ENCODE assay signal across 1 cellular context in the genomic region with DNA sequence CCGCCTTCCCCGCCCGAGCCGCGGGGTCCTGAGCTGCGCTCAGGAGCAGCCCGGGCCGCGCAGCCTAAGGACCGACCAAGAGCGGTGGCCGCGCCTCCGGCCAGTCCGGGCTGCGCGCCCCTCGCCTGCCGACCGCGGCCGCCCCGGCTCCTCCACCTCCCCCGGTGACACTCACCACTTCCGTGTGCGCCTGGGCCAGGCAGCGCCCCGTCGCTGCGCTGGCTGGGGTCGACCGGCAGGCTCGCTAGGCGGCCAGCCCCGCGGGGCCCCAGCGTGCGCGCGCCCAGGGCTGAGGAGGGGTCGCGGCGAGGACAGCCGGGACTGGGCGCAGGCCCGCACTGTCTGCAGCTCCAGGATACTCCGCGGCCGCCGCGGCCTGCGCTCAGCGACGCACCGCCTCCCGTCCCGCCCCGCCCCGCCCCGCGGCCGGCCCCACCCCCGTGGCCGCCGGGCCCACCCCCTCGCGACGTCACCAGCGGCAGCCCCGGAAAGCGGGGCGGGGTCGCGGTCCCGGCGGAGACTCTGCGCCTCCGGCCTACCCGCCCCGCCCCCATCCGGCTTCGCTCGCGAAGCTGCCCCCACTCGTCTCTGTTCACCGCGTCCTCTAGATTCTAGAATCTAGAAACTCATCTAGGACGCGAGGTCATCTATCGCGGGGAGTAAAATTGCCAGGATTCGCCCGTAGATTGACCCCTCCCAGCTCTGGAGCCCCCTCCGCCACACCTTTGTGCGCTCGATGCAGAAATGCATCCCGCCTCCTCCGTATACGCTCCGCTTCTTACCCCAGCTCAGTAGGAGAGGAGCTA.
TF ChIP-seq lines count a peak whose summit lies in the region.

A gene (minus strand): TSS at position 392 of the 806 bp plus-strand sequence. CDS start 80,285 bp downstream, outside the sequence.

TF ChIP-seq in HepG2, 621 proteins besides CTCF, POLR2A, EP300 and RAD21 (continued from another document and continues in another):
- TF ChIP-seq CENPT (CRISPR knock-in tag; IDR thresholded peaks at IDR 0.05; ENCODE audit: low read depth), result no peak
- TF ChIP-seq, protein P1, sequence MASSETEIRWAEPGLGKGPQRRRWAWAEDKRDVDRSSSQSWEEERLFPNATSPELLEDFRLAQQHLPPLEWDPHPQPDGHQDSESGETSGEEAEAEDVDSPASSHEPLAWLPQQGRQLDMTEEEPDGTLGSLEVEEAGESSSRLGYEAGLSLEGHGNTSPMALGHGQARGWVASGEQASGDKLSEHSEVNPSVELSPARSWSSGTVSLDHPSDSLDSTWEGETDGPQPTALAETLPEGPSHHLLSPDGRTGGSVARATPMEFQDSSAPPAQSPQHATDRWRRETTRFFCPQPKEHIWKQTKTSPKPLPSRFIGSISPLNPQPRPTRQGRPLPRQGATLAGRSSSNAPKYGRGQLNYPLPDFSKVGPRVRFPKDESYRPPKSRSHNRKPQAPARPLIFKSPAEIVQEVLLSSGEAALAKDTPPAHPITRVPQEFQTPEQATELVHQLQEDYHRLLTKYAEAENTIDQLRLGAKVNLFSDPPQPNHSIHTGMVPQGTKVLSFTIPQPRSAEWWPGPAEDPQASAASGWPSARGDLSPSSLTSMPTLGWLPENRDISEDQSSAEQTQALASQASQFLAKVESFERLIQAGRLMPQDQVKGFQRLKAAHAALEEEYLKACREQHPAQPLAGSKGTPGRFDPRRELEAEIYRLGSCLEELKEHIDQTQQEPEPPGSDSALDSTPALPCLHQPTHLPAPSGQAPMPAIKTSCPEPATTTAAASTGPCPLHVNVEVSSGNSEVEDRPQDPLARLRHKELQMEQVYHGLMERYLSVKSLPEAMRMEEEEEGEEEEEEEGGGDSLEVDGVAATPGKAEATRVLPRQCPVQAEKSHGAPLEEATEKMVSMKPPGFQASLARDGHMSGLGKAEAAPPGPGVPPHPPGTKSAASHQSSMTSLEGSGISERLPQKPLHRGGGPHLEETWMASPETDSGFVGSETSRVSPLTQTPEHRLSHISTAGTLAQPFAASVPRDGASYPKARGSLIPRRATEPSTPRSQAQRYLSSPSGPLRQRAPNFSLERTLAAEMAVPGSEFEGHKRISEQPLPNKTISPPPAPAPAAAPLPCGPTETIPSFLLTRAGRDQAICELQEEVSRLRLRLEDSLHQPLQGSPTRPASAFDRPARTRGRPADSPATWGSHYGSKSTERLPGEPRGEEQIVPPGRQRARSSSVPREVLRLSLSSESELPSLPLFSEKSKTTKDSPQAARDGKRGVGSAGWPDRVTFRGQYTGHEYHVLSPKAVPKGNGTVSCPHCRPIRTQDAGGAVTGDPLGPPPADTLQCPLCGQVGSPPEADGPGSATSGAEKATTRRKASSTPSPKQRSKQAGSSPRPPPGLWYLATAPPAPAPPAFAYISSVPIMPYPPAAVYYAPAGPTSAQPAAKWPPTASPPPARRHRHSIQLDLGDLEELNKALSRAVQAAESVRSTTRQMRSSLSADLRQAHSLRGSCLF (CRISPR knock-in tag; IDR thresholded peaks at IDR 0.05; ENCODE audit: borderline replicate concordance), result no peak
- TF ChIP-seq ZFP41 (CRISPR knock-in tag; IDR thresholded peaks at IDR 0.05; ENCODE audit: borderline replicate concordance), result no peak
- TF ChIP-seq RXRA (CRISPR knock-in tag; IDR thresholded peaks at IDR 0.05), result no peak
- no peak for TF ChIP-seq REXO4 (CRISPR knock-in tag; IDR thresholded peaks at IDR 0.05; ENCODE audit: borderline replicate concordance)
- TF ChIP-seq SP5 (CRISPR knock-in tag; IDR thresholded peaks at IDR 0.05; ENCODE audit: borderline replicate concordance, low read depth), result peak; percentile 38; the same call in 1 of the 2 replicates
- TF ChIP-seq, protein P2, sequence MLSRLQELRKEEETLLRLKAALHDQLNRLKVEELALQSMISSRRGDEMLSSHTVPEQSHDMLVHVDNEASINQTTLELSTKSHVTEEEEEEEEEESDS (CRISPR knock-in tag; IDR thresholded peaks at IDR 0.05; ENCODE audit: borderline replicate concordance), result no peak
- no peak for TF ChIP-seq ZNF562 (CRISPR knock-in tag; IDR thresholded peaks at IDR 0.05; ENCODE audit: borderline replicate concordance)
- peak; percentile 60; the same call in 1 of the 2 replicates for TF ChIP-seq SALL1 (CRISPR knock-in tag; IDR thresholded peaks at IDR 0.05)
- no peak for TF ChIP-seq ZNF607 (CRISPR knock-in tag; IDR thresholded peaks at IDR 0.05; ENCODE audit: borderline replicate concordance)
- TF ChIP-seq RBFOX2 (IDR thresholded peaks at IDR 0.05; ENCODE audit: low read depth, low read length), result peak; percentile 85
- TF ChIP-seq, protein P3, sequence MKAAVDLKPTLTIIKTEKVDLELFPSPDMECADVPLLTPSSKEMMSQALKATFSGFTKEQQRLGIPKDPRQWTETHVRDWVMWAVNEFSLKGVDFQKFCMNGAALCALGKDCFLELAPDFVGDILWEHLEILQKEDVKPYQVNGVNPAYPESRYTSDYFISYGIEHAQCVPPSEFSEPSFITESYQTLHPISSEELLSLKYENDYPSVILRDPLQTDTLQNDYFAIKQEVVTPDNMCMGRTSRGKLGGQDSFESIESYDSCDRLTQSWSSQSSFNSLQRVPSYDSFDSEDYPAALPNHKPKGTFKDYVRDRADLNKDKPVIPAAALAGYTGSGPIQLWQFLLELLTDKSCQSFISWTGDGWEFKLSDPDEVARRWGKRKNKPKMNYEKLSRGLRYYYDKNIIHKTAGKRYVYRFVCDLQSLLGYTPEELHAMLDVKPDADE (CRISPR knock-in tag; IDR thresholded peaks at IDR 0.05), result 0 out of 2 replicates have a peak, but pooled peaks have one; percentile 53
- TF ChIP-seq CCDC6 (CRISPR knock-in tag; IDR thresholded peaks at IDR 0.05), result peak; percentile 83
- peak; percentile 60 for TF ChIP-seq SAP130 (CRISPR knock-in tag; IDR thresholded peaks at IDR 0.05; ENCODE audit: low read depth)
- TF ChIP-seq, protein P4, sequence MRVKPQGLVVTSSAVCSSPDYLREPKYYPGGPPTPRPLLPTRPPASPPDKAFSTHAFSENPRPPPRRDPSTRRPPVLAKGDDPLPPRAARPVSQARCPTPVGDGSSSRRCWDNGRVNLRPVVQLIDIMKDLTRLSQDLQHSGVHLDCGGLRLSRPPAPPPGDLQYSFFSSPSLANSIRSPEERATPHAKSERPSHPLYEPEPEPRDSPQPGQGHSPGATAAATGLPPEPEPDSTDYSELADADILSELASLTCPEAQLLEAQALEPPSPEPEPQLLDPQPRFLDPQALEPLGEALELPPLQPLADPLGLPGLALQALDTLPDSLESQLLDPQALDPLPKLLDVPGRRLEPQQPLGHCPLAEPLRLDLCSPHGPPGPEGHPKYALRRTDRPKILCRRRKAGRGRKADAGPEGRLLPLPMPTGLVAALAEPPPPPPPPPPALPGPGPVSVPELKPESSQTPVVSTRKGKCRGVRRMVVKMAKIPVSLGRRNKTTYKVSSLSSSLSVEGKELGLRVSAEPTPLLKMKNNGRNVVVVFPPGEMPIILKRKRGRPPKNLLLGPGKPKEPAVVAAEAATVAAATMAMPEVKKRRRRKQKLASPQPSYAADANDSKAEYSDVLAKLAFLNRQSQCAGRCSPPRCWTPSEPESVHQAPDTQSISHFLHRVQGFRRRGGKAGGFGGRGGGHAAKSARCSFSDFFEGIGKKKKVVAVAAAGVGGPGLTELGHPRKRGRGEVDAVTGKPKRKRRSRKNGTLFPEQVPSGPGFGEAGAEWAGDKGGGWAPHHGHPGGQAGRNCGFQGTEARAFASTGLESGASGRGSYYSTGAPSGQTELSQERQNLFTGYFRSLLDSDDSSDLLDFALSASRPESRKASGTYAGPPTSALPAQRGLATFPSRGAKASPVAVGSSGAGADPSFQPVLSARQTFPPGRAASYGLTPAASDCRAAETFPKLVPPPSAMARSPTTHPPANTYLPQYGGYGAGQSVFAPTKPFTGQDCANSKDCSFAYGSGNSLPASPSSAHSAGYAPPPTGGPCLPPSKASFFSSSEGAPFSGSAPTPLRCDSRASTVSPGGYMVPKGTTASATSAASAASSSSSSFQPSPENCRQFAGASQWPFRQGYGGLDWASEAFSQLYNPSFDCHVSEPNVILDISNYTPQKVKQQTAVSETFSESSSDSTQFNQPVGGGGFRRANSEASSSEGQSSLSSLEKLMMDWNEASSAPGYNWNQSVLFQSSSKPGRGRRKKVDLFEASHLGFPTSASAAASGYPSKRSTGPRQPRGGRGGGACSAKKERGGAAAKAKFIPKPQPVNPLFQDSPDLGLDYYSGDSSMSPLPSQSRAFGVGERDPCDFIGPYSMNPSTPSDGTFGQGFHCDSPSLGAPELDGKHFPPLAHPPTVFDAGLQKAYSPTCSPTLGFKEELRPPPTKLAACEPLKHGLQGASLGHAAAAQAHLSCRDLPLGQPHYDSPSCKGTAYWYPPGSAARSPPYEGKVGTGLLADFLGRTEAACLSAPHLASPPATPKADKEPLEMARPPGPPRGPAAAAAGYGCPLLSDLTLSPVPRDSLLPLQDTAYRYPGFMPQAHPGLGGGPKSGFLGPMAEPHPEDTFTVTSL (CRISPR knock-in tag; IDR thresholded peaks at IDR 0.05; ENCODE audit: borderline replicate concordance), result no peak
- TF ChIP-seq, protein P5, sequence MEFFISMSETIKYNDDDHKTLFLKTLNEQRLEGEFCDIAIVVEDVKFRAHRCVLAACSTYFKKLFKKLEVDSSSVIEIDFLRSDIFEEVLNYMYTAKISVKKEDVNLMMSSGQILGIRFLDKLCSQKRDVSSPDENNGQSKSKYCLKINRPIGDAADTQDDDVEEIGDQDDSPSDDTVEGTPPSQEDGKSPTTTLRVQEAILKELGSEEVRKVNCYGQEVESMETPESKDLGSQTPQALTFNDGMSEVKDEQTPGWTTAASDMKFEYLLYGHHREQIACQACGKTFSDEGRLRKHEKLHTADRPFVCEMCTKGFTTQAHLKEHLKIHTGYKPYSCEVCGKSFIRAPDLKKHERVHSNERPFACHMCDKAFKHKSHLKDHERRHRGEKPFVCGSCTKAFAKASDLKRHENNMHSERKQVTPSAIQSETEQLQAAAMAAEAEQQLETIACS (CRISPR knock-in tag; IDR thresholded peaks at IDR 0.05), result peak; percentile 83
- no peak for TF ChIP-seq ZNF841 (CRISPR knock-in tag; IDR thresholded peaks at IDR 0.05; ENCODE audit: borderline replicate concordance)
- TF ChIP-seq MED1 (CRISPR knock-in tag; IDR thresholded peaks at IDR 0.05), result peak; percentile 24; the same call in 1 of the 2 replicates
- TF ChIP-seq ZNF446 (CRISPR knock-in tag; IDR thresholded peaks at IDR 0.05), result no peak; the same call in 1 of the 2 replicates
- no peak for TF ChIP-seq MEF2D (CRISPR knock-in tag; IDR thresholded peaks at IDR 0.05)
- peak; percentile 78 for TF ChIP-seq HNRNPLL (IDR thresholded peaks at IDR 0.05; ENCODE audit: low read depth, low read length, poor library complexity, severe bottlenecking)
- TF ChIP-seq, protein P6, sequence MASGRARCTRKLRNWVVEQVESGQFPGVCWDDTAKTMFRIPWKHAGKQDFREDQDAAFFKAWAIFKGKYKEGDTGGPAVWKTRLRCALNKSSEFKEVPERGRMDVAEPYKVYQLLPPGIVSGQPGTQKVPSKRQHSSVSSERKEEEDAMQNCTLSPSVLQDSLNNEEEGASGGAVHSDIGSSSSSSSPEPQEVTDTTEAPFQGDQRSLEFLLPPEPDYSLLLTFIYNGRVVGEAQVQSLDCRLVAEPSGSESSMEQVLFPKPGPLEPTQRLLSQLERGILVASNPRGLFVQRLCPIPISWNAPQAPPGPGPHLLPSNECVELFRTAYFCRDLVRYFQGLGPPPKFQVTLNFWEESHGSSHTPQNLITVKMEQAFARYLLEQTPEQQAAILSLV (CRISPR knock-in tag; IDR thresholded peaks at IDR 0.05; ENCODE audit: borderline replicate concordance), result no peak
- TF ChIP-seq TGIF2 (CRISPR knock-in tag; IDR thresholded peaks at IDR 0.05), result no peak
- TF ChIP-seq SP2 (CRISPR knock-in tag; IDR thresholded peaks at IDR 0.05), result no peak
- TF ChIP-seq, protein P7, sequence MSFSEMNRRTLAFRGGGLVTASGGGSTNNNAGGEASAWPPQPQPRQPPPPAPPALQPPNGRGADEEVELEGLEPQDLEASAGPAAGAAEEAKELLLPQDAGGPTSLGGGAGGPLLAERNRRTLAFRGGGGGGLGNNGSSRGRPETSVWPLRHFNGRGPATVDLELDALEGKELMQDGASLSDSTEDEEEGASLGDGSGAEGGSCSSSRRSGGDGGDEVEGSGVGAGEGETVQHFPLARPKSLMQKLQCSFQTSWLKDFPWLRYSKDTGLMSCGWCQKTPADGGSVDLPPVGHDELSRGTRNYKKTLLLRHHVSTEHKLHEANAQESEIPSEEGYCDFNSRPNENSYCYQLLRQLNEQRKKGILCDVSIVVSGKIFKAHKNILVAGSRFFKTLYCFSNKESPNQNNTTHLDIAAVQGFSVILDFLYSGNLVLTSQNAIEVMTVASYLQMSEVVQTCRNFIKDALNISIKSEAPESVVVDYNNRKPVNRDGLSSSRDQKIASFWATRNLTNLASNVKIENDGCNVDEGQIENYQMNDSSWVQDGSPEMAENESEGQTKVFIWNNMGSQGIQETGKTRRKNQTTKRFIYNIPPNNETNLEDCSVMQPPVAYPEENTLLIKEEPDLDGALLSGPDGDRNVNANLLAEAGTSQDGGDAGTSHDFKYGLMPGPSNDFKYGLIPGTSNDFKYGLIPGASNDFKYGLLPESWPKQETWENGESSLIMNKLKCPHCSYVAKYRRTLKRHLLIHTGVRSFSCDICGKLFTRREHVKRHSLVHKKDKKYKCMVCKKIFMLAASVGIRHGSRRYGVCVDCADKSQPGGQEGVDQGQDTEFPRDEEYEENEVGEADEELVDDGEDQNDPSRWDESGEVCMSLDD (CRISPR knock-in tag; IDR thresholded peaks at IDR 0.05; ENCODE audit: borderline replicate concordance), result no peak
- TF ChIP-seq MYNN (CRISPR knock-in tag; IDR thresholded peaks at IDR 0.05; ENCODE audit: low read depth), result no peak
- peak; percentile 82 for TF ChIP-seq ZNF138 (CRISPR knock-in tag; IDR thresholded peaks at IDR 0.05; ENCODE audit: low read depth)
- TF ChIP-seq, protein P8, sequence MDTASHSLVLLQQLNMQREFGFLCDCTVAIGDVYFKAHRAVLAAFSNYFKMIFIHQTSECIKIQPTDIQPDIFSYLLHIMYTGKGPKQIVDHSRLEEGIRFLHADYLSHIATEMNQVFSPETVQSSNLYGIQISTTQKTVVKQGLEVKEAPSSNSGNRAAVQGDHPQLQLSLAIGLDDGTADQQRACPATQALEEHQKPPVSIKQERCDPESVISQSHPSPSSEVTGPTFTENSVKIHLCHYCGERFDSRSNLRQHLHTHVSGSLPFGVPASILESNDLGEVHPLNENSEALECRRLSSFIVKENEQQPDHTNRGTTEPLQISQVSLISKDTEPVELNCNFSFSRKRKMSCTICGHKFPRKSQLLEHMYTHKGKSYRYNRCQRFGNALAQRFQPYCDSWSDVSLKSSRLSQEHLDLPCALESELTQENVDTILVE (CRISPR knock-in tag; IDR thresholded peaks at IDR 0.05), result peak; percentile 35; the same call in 1 of the 2 replicates
- TF ChIP-seq, protein P9, sequence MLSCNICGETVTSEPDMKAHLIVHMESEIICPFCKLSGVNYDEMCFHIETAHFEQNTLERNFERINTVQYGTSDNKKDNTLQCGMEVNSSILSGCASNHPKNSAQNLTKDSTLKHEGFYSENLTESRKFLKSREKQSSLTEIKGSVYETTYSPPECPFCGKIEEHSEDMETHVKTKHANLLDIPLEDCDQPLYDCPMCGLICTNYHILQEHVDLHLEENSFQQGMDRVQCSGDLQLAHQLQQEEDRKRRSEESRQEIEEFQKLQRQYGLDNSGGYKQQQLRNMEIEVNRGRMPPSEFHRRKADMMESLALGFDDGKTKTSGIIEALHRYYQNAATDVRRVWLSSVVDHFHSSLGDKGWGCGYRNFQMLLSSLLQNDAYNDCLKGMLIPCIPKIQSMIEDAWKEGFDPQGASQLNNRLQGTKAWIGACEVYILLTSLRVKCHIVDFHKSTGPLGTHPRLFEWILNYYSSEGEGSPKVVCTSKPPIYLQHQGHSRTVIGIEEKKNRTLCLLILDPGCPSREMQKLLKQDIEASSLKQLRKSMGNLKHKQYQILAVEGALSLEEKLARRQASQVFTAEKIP (CRISPR knock-in tag; IDR thresholded peaks at IDR 0.05; ENCODE audit: borderline replicate concordance), result no peak
- TF ChIP-seq ZEB1 (IDR thresholded peaks at IDR 0.05; ENCODE audit: insufficient replicate concordance, low read depth), result no peak
- TF ChIP-seq MTA1 (CRISPR knock-in tag; IDR thresholded peaks at IDR 0.05; ENCODE audit: borderline replicate concordance), result 0 out of 2 replicates have a peak, but pooled peaks have one; percentile 44
- TF ChIP-seq ZNF75D (CRISPR knock-in tag; IDR thresholded peaks at IDR 0.05; ENCODE audit: borderline replicate concordance), result no peak
- TF ChIP-seq YEATS4 (CRISPR knock-in tag; IDR thresholded peaks at IDR 0.05; ENCODE audit: borderline replicate concordance), result peak; percentile 87
